ENCODE assay signal across 1 cellular context in the genomic region with DNA sequence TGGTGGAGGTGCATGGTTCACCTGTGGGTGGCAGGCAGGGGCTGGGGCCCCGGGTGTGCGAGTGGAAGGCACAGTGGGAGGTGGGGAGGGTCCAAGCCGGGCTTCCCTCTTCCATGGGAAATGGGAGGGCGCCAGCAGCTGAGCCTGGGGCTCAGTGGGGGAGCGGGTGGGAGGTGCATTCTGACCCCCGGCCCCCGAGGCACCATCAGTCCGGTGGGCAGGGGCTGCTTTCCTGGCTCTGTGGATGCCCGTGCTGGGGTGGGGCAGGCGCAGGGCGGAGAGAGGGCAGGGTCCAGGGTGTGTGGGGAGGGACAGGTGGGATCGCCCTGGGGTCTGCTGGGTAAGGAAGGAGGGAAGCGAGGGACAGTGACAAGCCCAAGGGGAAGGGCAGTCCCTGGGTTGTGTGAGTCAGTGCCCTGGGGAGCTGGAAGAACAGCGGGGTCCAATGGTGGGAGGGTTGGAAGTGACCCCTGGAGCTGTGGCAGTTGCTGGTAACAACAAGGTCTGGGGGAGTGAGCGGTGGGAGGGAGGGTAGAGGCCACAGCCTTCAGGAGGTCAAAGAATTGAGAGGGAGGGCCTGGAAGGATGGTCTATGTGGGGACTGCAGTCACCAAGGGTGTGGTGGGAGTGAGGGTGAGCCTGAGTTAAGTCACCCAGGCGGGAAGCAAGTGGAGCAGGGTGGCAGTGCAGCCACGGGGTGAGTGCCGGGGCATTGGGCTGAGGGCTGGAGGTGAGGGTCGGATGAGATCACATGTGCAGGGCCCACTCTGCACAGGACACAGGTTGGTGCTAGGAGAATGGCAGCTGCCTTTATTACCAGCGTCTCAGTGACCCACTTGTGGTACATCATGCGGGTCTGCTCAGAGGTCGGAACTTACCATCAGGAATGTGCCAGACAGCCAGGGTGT.
A peak's percentile ranks its signal among the peaks of the same experiment; 100 is the strongest.
TF ChIP-seq lines count a peak whose summit lies in the region.

No MANE protein-coding gene starts in this region.

TF ChIP-seq in HEK293, 187 proteins besides CTCF, POLR2A, EP300 and RAD21 (continued from another document):
- TF ChIP-seq, protein P1, sequence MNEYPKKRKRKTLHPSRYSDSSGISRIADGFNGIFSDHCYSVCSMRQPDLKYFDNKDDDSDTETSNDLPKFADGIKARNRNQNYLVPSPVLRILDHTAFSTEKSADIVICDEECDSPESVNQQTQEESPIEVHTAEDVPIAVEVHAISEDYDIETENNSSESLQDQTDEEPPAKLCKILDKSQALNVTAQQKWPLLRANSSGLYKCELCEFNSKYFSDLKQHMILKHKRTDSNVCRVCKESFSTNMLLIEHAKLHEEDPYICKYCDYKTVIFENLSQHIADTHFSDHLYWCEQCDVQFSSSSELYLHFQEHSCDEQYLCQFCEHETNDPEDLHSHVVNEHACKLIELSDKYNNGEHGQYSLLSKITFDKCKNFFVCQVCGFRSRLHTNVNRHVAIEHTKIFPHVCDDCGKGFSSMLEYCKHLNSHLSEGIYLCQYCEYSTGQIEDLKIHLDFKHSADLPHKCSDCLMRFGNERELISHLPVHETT (tag by site-specific recombination; IDR thresholded peaks at IDR 0.05): no peak
- no peak for TF ChIP-seq GLIS2 (tag by site-specific recombination; IDR thresholded peaks at IDR 0.05)
- no peak for TF ChIP-seq PRDM1 (tag by site-specific recombination; IDR thresholded peaks at IDR 0.05)
- TF ChIP-seq ZFHX2 (tag by site-specific recombination; conservative IDR thresholded peaks at IDR 0.05): peak; percentile 16; the same call in 1 of the 2 replicates
- TF ChIP-seq EGR2 (tag by site-specific recombination; IDR thresholded peaks at IDR 0.05; ENCODE audit: low read depth): peak; percentile 24
- TF ChIP-seq, protein P2, sequence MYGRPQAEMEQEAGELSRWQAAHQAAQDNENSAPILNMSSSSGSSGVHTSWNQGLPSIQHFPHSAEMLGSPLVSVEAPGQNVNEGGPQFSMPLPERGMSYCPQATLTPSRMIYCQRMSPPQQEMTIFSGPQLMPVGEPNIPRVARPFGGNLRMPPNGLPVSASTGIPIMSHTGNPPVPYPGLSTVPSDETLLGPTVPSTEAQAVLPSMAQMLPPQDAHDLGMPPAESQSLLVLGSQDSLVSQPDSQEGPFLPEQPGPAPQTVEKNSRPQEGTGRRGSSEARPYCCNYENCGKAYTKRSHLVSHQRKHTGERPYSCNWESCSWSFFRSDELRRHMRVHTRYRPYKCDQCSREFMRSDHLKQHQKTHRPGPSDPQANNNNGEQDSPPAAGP (tag by site-specific recombination; IDR thresholded peaks at IDR 0.05): peak; percentile 95
